27 cellular contexts compared by ENCODE assay signal in the genomic region with DNA sequence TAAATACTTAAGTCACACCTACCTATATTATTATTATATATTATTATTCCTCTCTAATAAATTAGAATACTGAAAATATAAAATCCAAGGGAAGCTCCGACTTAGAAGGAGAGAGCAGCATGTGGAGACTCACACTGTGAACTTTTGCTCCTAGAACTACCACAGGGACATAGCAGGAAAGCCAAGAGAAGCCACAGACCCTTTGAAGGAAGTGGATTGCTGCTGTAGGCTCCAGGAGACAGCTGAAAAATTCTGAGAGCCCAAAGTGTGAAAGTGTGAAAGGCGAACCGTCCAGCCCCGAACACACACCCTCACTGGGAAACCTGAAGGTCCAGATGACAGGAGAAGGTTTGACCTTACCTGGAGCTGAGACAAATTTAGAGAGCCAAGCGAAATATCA.
DNase-seq lines count a peak whose midpoint lies in the region; ATAC-seq, FAIRE-seq and TF ChIP-seq lines count a peak whose summit lies in the region.
"Had no signal": no experiment of that assay in that cellular context is flagged by ENCODE, and none has a peak within 500 bp of the region (broad histone marks: within the 10 kb centered on the region; RNA-seq: fewer than 3 reads in every experiment).

No MANE protein-coding gene starts in this region.

- H3K36me3 Mint-ChIP-seq in mesothelial cell of epicardium, result peaks cover 7% of the 10 kb centered on the region
- H3K36me3 Mint-ChIP-seq: CD14-positive monocyte had no signal

- in situ Hi-C loops in K562 (cut with MboI), result no loop called here

- H3K9me3 Mint-ChIP-seq in mesothelial cell of epicardium, result peaks cover 33% of the 10 kb centered on the region

- H3K27me3 ChIP-seq in K562 (ENCODE audit: control insufficient read depth in 2 of 2, insufficient read depth in 2 of 2, low read length in 2 of 2) (no peaks in the 10 kb centered on the region), testis (no peaks in the 10 kb centered on the region), stomach (no peaks in the 10 kb centered on the region)
- H3K27me3 ChIP-seq: ascending aorta, esophagus squamous epithelium, SJSA1 had no signal

- peak overlapping the region; percentile 75 for H3K27ac Mint-ChIP-seq in mesothelial cell of epicardium
- H3K27ac Mint-ChIP-seq: GM23338 had no signal

- H3K79me2 ChIP-seq in K562 (ENCODE audit: control insufficient read depth, insufficient read depth, low read length), result peaks cover 6% of the 10 kb centered on the region; the same call in 1 of the 3 replicates

- no peak for ATAC-seq in K562

- no peak overlapping the region; a peak in 1 of 4 replicates for H3K9ac ChIP-seq in K562 (ENCODE audit: insufficient read depth in 1 of 2, low read depth in 2 of 2, low read length in 2 of 2)

- TF ChIP-seq RAD21 in K562 (CRISPR knock-in tag; conservative IDR thresholded peaks at IDR 0.05 in 1 of 2, IDR thresholded peaks at IDR 0.05 in 1 of 2), result no peak

- DNase-seq in DMS79 (lab: John Stamatoyannopoulos, UW) (peak; percentile 24), DMS79 treated with DMSO at 0.1 percent for 48 hours (lab: John Stamatoyannopoulos, UW) (no peak), K562 (ENCODE audit: extremely low read depth in 1 of 4, low spot score in 3 of 4) (no peak), mesothelial cell of epicardium (ENCODE audit: low spot score in 2 of 2, unreplicated experiment in 2 of 2) (no peak), testis (no peak), stomach (no peak), 8988T (no peak)
- DNase-seq in stimulated activated naive CD4-positive, alpha-beta T cell treated with Interleukin-2 at 50 U/mL for 16 hours (lab: John Stamatoyannopoulos, UW), result no peak
- DNase-seq: activated CD4-positive, alpha-beta T cell treated with anti-CD3 and anti-CD28 coated beads, Interleukin-2, amount 50 U/mL, for 1 hour; activated CD4-positive, CD25-positive, alpha-beta regulatory T cell; activated gamma-delta T cell; activated T-cell treated with anti-CD3 and anti-CD28 coated beads, Interleukin-2, amount 50 U/mL, for 1 hour; esophagus squamous epithelium; foreskin melanocyte; GF-D8; KBM-7; NCI-H1092 treated with DMSO at 0.1 percent for 48 hours; NCI-H187 treated with DMSO at 0.1 percent for 48 hours; NCI-H2171; stimulated activated CD4-positive, alpha-beta T cell treated with anti-CD3 and anti-CD28 coated beads, Interleukin-4, amount 100 ng/mL, for 1 hour; T-helper 1 cell had no signal

- POLR2A ChIA-PET in K562 (lab: Yijun Ruan, JAX), result interaction anchor here (0.7 to 1.5 kb wide), 2 partner anchors 11 to 27 kb away, joined by 3 read pairs; no protein-coding TSS in a partner anchor

- peak overlapping the region; percentile 59; the same call in 1 of the 2 replicates for H2AFZ ChIP-seq in K562 (ENCODE audit: low read depth, low read length)
- H2AFZ ChIP-seq: GM23338 had no signal

- H3K27ac ChIP-seq in K562 (ENCODE audit: extremely low read depth, low read depth, low read length) (peak overlapping the region; percentile 47; the same call in 1 of the 3 replicates), testis (peak overlapping the region; percentile 1 to 3), stomach (no peak overlapping the region)
- H3K27ac ChIP-seq: 22Rv1, ascending aorta, esophagus squamous epithelium, SJSA1 had no signal

- FAIRE-seq in K562 (lab: Jason Lieb, UNC), result peak; percentile 15

- no peaks in the 10 kb centered on the region for H4K20me1 ChIP-seq in K562 (replicated peaks; ENCODE audit: control insufficient read depth, insufficient read depth, low read length)

- intact Hi-C loops in K562 (cut with micrococcal nuclease), result loop anchor here (10.0 kb wide), 1 partner anchor 235 kb away; the partner anchor contains the start of gene TIGD2
- intact Hi-C loops in testis (cut with DNase I; ENCODE audit: low total_unique reads), result no loop called here
- intact Hi-C loops in stomach (cut with DNase I; ENCODE audit: low total_unique reads), result no loop called here

- no peaks in the 10 kb centered on the region for H3K27me3 Mint-ChIP-seq in mesothelial cell of epicardium (ENCODE audit: low read depth)

- no peak for TF ChIP-seq POLR2A in K562 (conservative IDR thresholded peaks at IDR 0.05)
- no peak for TF ChIP-seq POLR2A in testis (IDR thresholded peaks at IDR 0.05)
- TF ChIP-seq POLR2A in stomach (IDR thresholded peaks at IDR 0.05), result no peak

- no peaks in the 10 kb centered on the region for H3K9me3 ChIP-seq in K562 (replicated peaks; ENCODE audit: control insufficient read depth, insufficient read depth, low read depth, low read length)
- H3K9me3 ChIP-seq in testis, result no peaks in the 10 kb centered on the region
- H3K9me3 ChIP-seq in stomach, result no peaks in the 10 kb centered on the region
- H3K9me3 ChIP-seq: ascending aorta, esophagus squamous epithelium, SJSA1 had no signal

- WGBS in K562 (ENCODE audit: insufficient coverage, low coverage, missing lambda C conversion rate), result 38% methylated on average over 5 of the region's 5 CpGs
- WGBS in testis, 2 donors, result 76 to 78% methylated on average over 5 of the region's 5 CpGs
- WGBS in stomach, 5 donors, result 84 to 91% (median 88%) methylated on average over 5 of the region's 5 CpGs

- H3K4me2 ChIP-seq in K562 (ENCODE audit: insufficient read depth, low read length), result peak overlapping the region; percentile 25; the same call in 1 of the 2 replicates
- H3K4me2 ChIP-seq: GM23338 had no signal

- BruUV-seq in K562 (replicated peaks; lab: Mats Ljungman, UMichigan), result no TSS peak

- no peaks in the 10 kb centered on the region for H3K9me1 ChIP-seq in K562 (ENCODE audit: control insufficient read depth, insufficient read depth, low read length)

- H3K4me1 ChIP-seq in K562 (replicated peaks in 1 of 2; ENCODE audit: control insufficient read depth in 2 of 2, insufficient read depth in 2 of 2, low read length in 2 of 2) (peaks cover 0 to 14% of the 10 kb centered on the region in 2 experiments; a peak in 4 of 5 replicates), testis (peaks cover 4% of the 10 kb centered on the region), stomach (peaks cover 0 to 16% (median 6%) of the 10 kb centered on the region in 4 donors)
- H3K4me1 ChIP-seq: ascending aorta, esophagus squamous epithelium, SJSA1 had no signal

- H3K36me3 ChIP-seq in K562 (ENCODE audit: control insufficient read depth, insufficient read depth, low read length), result no peaks in the 10 kb centered on the region
- no peaks in the 10 kb centered on the region for H3K36me3 ChIP-seq in testis (ENCODE audit: low read depth, missing control alignments)
- H3K36me3 ChIP-seq in stomach, result no peaks in the 10 kb centered on the region
- H3K36me3 ChIP-seq: ascending aorta, esophagus squamous epithelium, SJSA1 had no signal

- TF ChIP-seq CTCF in K562 (IDR thresholded peaks at IDR 0.05 in 2 of 3, conservative IDR thresholded peaks at IDR 0.05 in 1 of 3; ENCODE audit: insufficient read depth in 2 of 3, low read depth in 1 of 3, low read length in 3 of 3), result no peak
- TF ChIP-seq CTCF in mesothelial cell of epicardium (IDR thresholded peaks at IDR 0.05; ENCODE audit: unreplicated experiment), result no peak
- no peak for TF ChIP-seq CTCF in testis (IDR thresholded peaks at IDR 0.05)
- TF ChIP-seq CTCF in stomach (IDR thresholded peaks at IDR 0.05), result no peak

- TF ChIP-seq EP300 in K562 (IDR thresholded peaks at IDR 0.05; ENCODE audit: low read length), result no peak
- no peak for TF ChIP-seq EP300 in stomach (IDR thresholded peaks at IDR 0.05)

- CTCF ChIA-PET in K562 (lab: Yijun Ruan, JAX; ENCODE audit: low intra/inter-chr PET ratio), result no interaction called here

- H3K4me3 Mint-ChIP-seq in mesothelial cell of epicardium, result no peak overlapping the region
- H3K4me3 Mint-ChIP-seq: CD14-positive monocyte, GM23338 had no signal

- H3K4me1 Mint-ChIP-seq in mesothelial cell of epicardium, result peaks cover 15% of the 10 kb centered on the region
- H3K4me1 Mint-ChIP-seq: CD14-positive monocyte had no signal

- H3K4me3 ChIP-seq in K562 (no peak overlapping the region), testis (no peak overlapping the region), stomach (no peak overlapping the region)
- H3K4me3 ChIP-seq: ascending aorta, esophagus squamous epithelium, GM23338, lung, SJSA1 had no signal

TF ChIP-seq in K562, 482 proteins besides CTCF, POLR2A, EP300 and RAD21 (continues in another document):
- TF ChIP-seq BCOR (IDR thresholded peaks at IDR 0.05), result no peak
- no peak for TF ChIP-seq REST (CRISPR knock-in tag; IDR thresholded peaks at IDR 0.05; ENCODE audit: low read depth)
- no peak for TF ChIP-seq ZSCAN32 (CRISPR knock-in tag; IDR thresholded peaks at IDR 0.05)
- TF ChIP-seq JUN (IDR thresholded peaks at IDR 0.05; ENCODE audit: borderline replicate concordance, low read depth, low read length), result no peak
- TF ChIP-seq JUN (CRISPR knock-in tag; IDR thresholded peaks at IDR 0.05; ENCODE audit: borderline replicate concordance), result no peak

Comparison
In these comparisons a context has a peak if more than half of its experiments do, and no peak if none do; other contexts are left out.
1. H3K27ac ChIP-seq: peak in K562 (single experiment) and testis (2 of 2); none in stomach (0 of 5).